10 cellular contexts compared by ENCODE assay signal in genomic region chr14:89384023-89384422, GRCh38. TPM values are rescaled to one million over a fixed set of nuclear protein-coding genes. Genes with fewer than 3 reads are reported as not detected.
A peak's percentile ranks its signal among the peaks of the same experiment; 100 is the strongest.
DNase-seq lines count a peak whose midpoint lies in the region; ATAC-seq, FAIRE-seq and TF ChIP-seq lines count a peak whose summit lies in the region.
"Had no signal": no experiment of that assay in that cellular context is flagged by ENCODE, and none has a peak within 500 bp of the region (broad histone marks: within the 10 kb centered on the region; RNA-seq: fewer than 3 reads in every experiment).

No MANE protein-coding gene starts in this region.

- in situ Hi-C loops in HepG2 (cut with HindIII; ENCODE audit: extremely low pct_ligation_motif_present, low pct_unique_long_range_greater_than_20kb) (no loop called here), transverse colon (cut with MboI; ENCODE audit: low pct_ligation_motif_present in 1 of 4, low pct_unique_long_range_greater_than_20kb in 1 of 4, low sequenced_read_pairs in 3 of 4) (loop anchor here in 2 of 4 donors (25.0 kb wide), 2 partner anchors 347 to 528 kb away; no protein-coding TSS in a partner anchor)

- BruUV-seq in HepG2 (replicated peaks; lab: Mats Ljungman, UMichigan): no TSS peak

- H3K9me3 ChIP-seq in HepG2 (ENCODE audit: low read length) (no peaks in the 10 kb centered on the region), right lobe of liver (no peaks in the 10 kb centered on the region), transverse colon (no peaks in the 10 kb centered on the region), psoas muscle (no peaks in the 10 kb centered on the region)

- H3K27me3 ChIP-seq in HepG2 (ENCODE audit: control insufficient read depth in 1 of 2, insufficient read depth in 2 of 2, low read length in 2 of 2): no peaks in the 10 kb centered on the region
- no peaks in the 10 kb centered on the region for H3K27me3 ChIP-seq in right lobe of liver
- no peaks in the 10 kb centered on the region for H3K27me3 ChIP-seq in transverse colon
- no peaks in the 10 kb centered on the region for H3K27me3 ChIP-seq in psoas muscle (ENCODE audit: insufficient read depth in 3 of 3, low read length in 2 of 3)

- POLR2A ChIA-PET in HepG2 (lab: Yijun Ruan, JAX): interaction anchor here (1.6 kb wide), 1 partner anchor 15 kb away, joined by 4 read pairs; no protein-coding TSS in a partner anchor

- peaks cover 95% of the 10 kb centered on the region for H3K79me2 ChIP-seq in HepG2 (ENCODE audit: insufficient read depth, low read length)

- no peak for FAIRE-seq in HepG2 (lab: Jason Lieb, UNC)
- FAIRE-seq: H54 had no signal

- H3K9ac ChIP-seq in HepG2 (ENCODE audit: insufficient read depth, low read depth, low read length): no peak overlapping the region

- H3K27ac ChIP-seq in HepG2 (ENCODE audit: extremely low read length, insufficient read depth, low read length) (no peak overlapping the region), right lobe of liver (no peak overlapping the region), transverse colon (no peak overlapping the region), psoas muscle (no peak overlapping the region)

- peaks cover 38% of the 10 kb centered on the region for H4K20me1 ChIP-seq in HepG2 (ENCODE audit: insufficient read depth, low read length)

- H3K4me1 ChIP-seq in HepG2 (ENCODE audit: insufficient read depth, low read length) (peaks cover 79% of the 10 kb centered on the region), right lobe of liver (peaks cover 0 to 10% (median 0%) of the 10 kb centered on the region in 4 donors), transverse colon (peaks cover 14 to 40% (median 21%) of the 10 kb centered on the region in 4 donors), psoas muscle (peaks cover 53% of the 10 kb centered on the region)

- DNase-seq in HepG2 (ENCODE audit: low spot score): no peak
- no peak for DNase-seq in right lobe of liver
- peak; percentile 82 for DNase-seq in NCI-H2171 (lab: John Stamatoyannopoulos, UW)
- peak; percentile 54 for DNase-seq in transverse colon
- DNase-seq in psoas muscle: no peak
- no peak for DNase-seq in central memory CD4-positive, alpha-beta T cell
- no peak for DNase-seq in cerebellar cortex (ENCODE audit: low spot score)
- DNase-seq: activated CD4-positive, alpha-beta T cell treated with anti-CD3 and anti-CD28 coated beads, Interleukin-2, amount 50 U/mL, for 48 hours had no signal

- intact Hi-C loops in HepG2 (cut with micrococcal nuclease; ENCODE audit: unreplicated experiment) (no loop called here), right lobe of liver (cut with DNase I) (no loop called here), transverse colon (cut with DNase I; ENCODE audit: low total_unique reads) (no loop called here), psoas muscle (cut with DNase I) (no loop called here)

- TF ChIP-seq POLR2A in HepG2 (IDR thresholded peaks at IDR 0.05; ENCODE audit: insufficient read depth in 1 of 2, low read depth in 2 of 2, low read length in 2 of 2) (no peak), right lobe of liver (IDR thresholded peaks at IDR 0.05) (no peak), transverse colon (IDR thresholded peaks at IDR 0.05) (no peak)

- H3K36me3 ChIP-seq in HepG2 (replicated peaks in 1 of 2; ENCODE audit: control insufficient read depth in 1 of 2, insufficient read depth in 2 of 2, low read length in 2 of 2) (peaks cover 18 to 50% of the 10 kb centered on the region in 2 experiments), right lobe of liver (no peaks in the 10 kb centered on the region), transverse colon (no peaks in the 10 kb centered on the region), psoas muscle (ENCODE audit: insufficient read depth in 1 of 2, low read depth in 1 of 2) (no peaks in the 10 kb centered on the region)

- TF ChIP-seq EP300 in HepG2 (IDR thresholded peaks at IDR 0.05; ENCODE audit: low read depth in 2 of 2, low read length in 2 of 2) (no peak), HepG2 (CRISPR knock-in tag; IDR thresholded peaks at IDR 0.05; ENCODE audit: borderline replicate concordance) (no peak), transverse colon (IDR thresholded peaks at IDR 0.05; ENCODE audit: low read depth) (no peak)

- no peak overlapping the region for H3K4me3 ChIP-seq in HepG2 (replicated peaks in 1 of 3; ENCODE audit: insufficient read depth in 1 of 3, low read depth in 2 of 3, low read length in 3 of 3)
- no peak overlapping the region for H3K4me3 ChIP-seq in right lobe of liver
- no peak overlapping the region for H3K4me3 ChIP-seq in transverse colon
- no peak overlapping the region for H3K4me3 ChIP-seq in psoas muscle

- WGBS in HepG2 (ENCODE audit: low lambda C conversion rate): 100% methylated on average over 3 of the region's 3 CpGs
- 100% methylated on average over 3 of the region's 3 CpGs for WGBS in right lobe of liver (ENCODE audit: insufficient coverage, low coverage, low lambda C conversion rate, missing lambda C conversion rate)
- WGBS in transverse colon (ENCODE audit: low coverage in 1 of 2), 2 donors: 58% methylated on average over 3 of the region's 3 CpGs; no CpG with 5 or more reads in 1 of the 2 donors
- WGBS in psoas muscle, 3 donors: 63 to 74% (median 73%) methylated on average over 3 of the region's 3 CpGs

- CTCF ChIA-PET in HepG2 (lab: Yijun Ruan, JAX; ENCODE audit: low intra/inter-chr PET ratio, low total read pairs): no interaction called here

- H2AFZ ChIP-seq in HepG2 (ENCODE audit: low read length): no peak overlapping the region

- no peak overlapping the region for H3K4me2 ChIP-seq in HepG2 (ENCODE audit: low read depth, low read length)

- no peak for ATAC-seq in HepG2
- ATAC-seq in right lobe of liver: no peak
- ATAC-seq in HG02840 (IDR thresholded peaks at IDR 0.05; ENCODE audit: low FRiP score, unreplicated experiment): peak; percentile 75
- ATAC-seq in psoas muscle: no peak

- TF ChIP-seq CTCF in HepG2 (CRISPR knock-in tag; IDR thresholded peaks at IDR 0.05) (no peak), right lobe of liver (IDR thresholded peaks at IDR 0.05) (no peak), transverse colon (IDR thresholded peaks at IDR 0.05) (no peak), psoas muscle (IDR thresholded peaks at IDR 0.05) (no peak)

- TF ChIP-seq RAD21 in HepG2 (CRISPR knock-in tag; IDR thresholded peaks at IDR 0.05): no peak

TF ChIP-seq in HepG2, 621 proteins besides CTCF, POLR2A, EP300 and RAD21 (continues in another document):
- TF ChIP-seq, protein P1, sequence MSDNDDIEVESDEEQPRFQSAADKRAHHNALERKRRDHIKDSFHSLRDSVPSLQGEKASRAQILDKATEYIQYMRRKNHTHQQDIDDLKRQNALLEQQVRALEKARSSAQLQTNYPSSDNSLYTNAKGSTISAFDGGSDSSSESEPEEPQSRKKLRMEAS (IDR thresholded peaks at IDR 0.05): no peak
- TF ChIP-seq TCF12 (IDR thresholded peaks at IDR 0.05) (no peak), TCF12 (CRISPR knock-in tag; IDR thresholded peaks at IDR 0.05) (no peak), ZNF329 (CRISPR knock-in tag; IDR thresholded peaks at IDR 0.05; ENCODE audit: low read depth) (no peak), PCBP2 (optimal IDR thresholded peaks at IDR 0.05; ENCODE audit: low read depth, low read length, poor library complexity, severe bottlenecking) (no peak)

RNA-seq across cellular contexts. Expression of gene FOXN3, which starts 33.0 kb away (rescaled TPM):
- total RNA-seq in HepG2 (2016; rRNA removed; fragmentation: Illumina TruSeq; extraction: Trizol): 32.4 and 42.4 TPM in 2 replicates
- 21.8 and 24.1 TPM in 2 replicates for total RNA-seq in HepG2 (2016; cell fraction: cytosol; rRNA removed; fragmentation: Illumina TruSeq; extraction: Trizol; ENCODE audit: low read depth)
- 31.8 and 34.4 TPM in 2 replicates for total RNA-seq in HepG2 (2016; cell fraction: insoluble cytoplasmic fraction; rRNA removed; fragmentation: Illumina TruSeq; extraction: Trizol)
- total RNA-seq in HepG2 (2016; cell fraction: membrane; rRNA removed; fragmentation: Illumina TruSeq; extraction: Trizol): 34.0 and 40.7 TPM in 2 replicates
- total RNA-seq in HepG2 (2016; cell fraction: nucleus; rRNA removed; fragmentation: Illumina TruSeq; extraction: Trizol): 56.5 and 60.0 TPM in 2 replicates
- polyA plus RNA-seq in HepG2 (2011; rRNA removed): 64.7 and 70.2 TPM in 2 replicates
- 47.5 and 57.5 TPM in 2 replicates for polyA plus RNA-seq in HepG2 (2011; cell fraction: cytosol; rRNA removed)
- 59.1 and 68.8 TPM in 2 replicates for polyA plus RNA-seq in HepG2 (2011; cell fraction: nucleus; rRNA removed)
- polyA plus RNA-seq in HepG2 (2012): 75.4 and 83.5 TPM in 2 replicates
- polyA plus RNA-seq in HepG2 (2016; cell fraction: cytosol; fragmentation: Illumina TruSeq; extraction: Trizol; ENCODE audit: low read depth): 12.3 and 14.4 TPM in 2 replicates
- polyA plus RNA-seq in HepG2 (2016; cell fraction: insoluble cytoplasmic fraction; fragmentation: Illumina TruSeq; extraction: Trizol; ENCODE audit: low read depth): 34.1 and 37.2 TPM in 2 replicates
- polyA plus RNA-seq in HepG2 (2016; cell fraction: membrane; fragmentation: Illumina TruSeq; extraction: Trizol; ENCODE audit: low read depth): 22.0 and 25.1 TPM in 2 replicates
- polyA plus RNA-seq in HepG2 (2016; cell fraction: nucleus; fragmentation: Illumina TruSeq; extraction: Trizol; ENCODE audit: insufficient read depth, low read depth): 26.9 and 29.4 TPM in 2 replicates
- 33.5 and 214 TPM in 2 replicates for polyA minus RNA-seq in HepG2 (2011; rRNA and poly(A)+ RNA removed; ENCODE audit: low replicate concordance)
- polyA minus RNA-seq in HepG2 (2011; cell fraction: cytosol; rRNA and poly(A)+ RNA removed): 84.8 and 100 TPM in 2 replicates
- polyA minus RNA-seq in HepG2 (2011; cell fraction: nucleus; rRNA and poly(A)+ RNA removed): 187 and 226 TPM in 2 replicates
- 10 to 100 TPM; 41.5 to 74.2 (median 55.8) TPM for total RNA-seq in right lobe of liver
- total RNA-seq in transverse colon: 100 to 1,000 TPM in 3 of 4 donors, 10 to 100 TPM in 1; 66.1 to 130 (median 109) TPM
- 100 to 1,000 TPM in 2 of 4 donors, 10 to 100 TPM in 2; 73.6 to 123 (median 101) TPM for total RNA-seq in psoas muscle
- 10 to 100 TPM; 10.1 to 47.3 (median 25.6) TPM for polyA plus RNA-seq in psoas muscle

Comparison
In these comparisons a context has a peak if more than half of its experiments do, and no peak if none do; other contexts are left out.
1. DNase-seq: peak in NCI-H2171 (single experiment) and transverse colon (single experiment); none in HepG2 (single experiment), right lobe of liver (0 of 3), psoas muscle (0 of 2), central memory CD4-positive, alpha-beta T cell (single experiment) and cerebellar cortex (single experiment).